In genomic region chr10:7410800-7411670, GRCh38 we compare ENCODE assay signal across 8 cellular contexts. TPM values are rescaled to one million over a fixed set of nuclear protein-coding genes. Genes with fewer than 3 reads are reported as not detected.
A peak's percentile ranks its signal among the peaks of the same experiment; 100 is the strongest.
DNase-seq lines count a peak whose midpoint lies in the region; ATAC-seq, FAIRE-seq and TF ChIP-seq lines count a peak whose summit lies in the region.

SFMBT2 (minus strand) TSS chr10:7411034; CDS start chr10:7381898, 29,136 bp downstream.

- H3K27me3 ChIP-seq in RWPE2 (ENCODE audit: insufficient read depth, poor library complexity, severe bottlenecking) (peaks cover 22% of the 10 kb centered on the region), neuronal stem cell (ENCODE audit: control insufficient read depth in 3 of 3, insufficient read depth in 3 of 3, low read depth in 1 of 3, low read length in 3 of 3) (peaks cover 19 to 73% (median 64%) of the 10 kb centered on the region in 3 experiments), uterus (peaks cover 3 to 9% of the 10 kb centered on the region in 2 donors)

- whole genome bisulfite sequencing in A549 (ENCODE audit: missing lambda C conversion rate): 2% methylated on average over 63 of the region's 74 CpGs
- WGBS in neuronal stem cell (ENCODE audit: extremely low coverage in 2 of 2, insufficient read length in 2 of 2, insufficient replicate concordance in 1 of 2), 2 donors: no CpG with 5 or more reads among the region's 74 CpGs

- no peak for FAIRE-seq in A549 (lab: Jason Lieb, UNC)

- peak within 1 kb of the TSS; percentile 99 for H3K4me3 Mint-ChIP-seq in activated naive CD4-positive, alpha-beta T cell treated with anti-CD3 and anti-CD28 coated beads, Interleukin-2, amount 50 U/mL, for 24 hours

- peak within 1 kb of the TSS; percentile 85 for H2BK120ac ChIP-seq in neuronal stem cell (ENCODE audit: low read depth, low read length)

- H3K4me3 ChIP-seq in A549: peak within 1 kb of the TSS; percentile 76
- H3K4me3 ChIP-seq in RWPE2 (ENCODE audit: severe bottlenecking): peak within 1 kb of the TSS; percentile 65
- peak within 1 kb of the TSS; percentile 56 to 88 for H3K4me3 ChIP-seq in neuronal stem cell (ENCODE audit: low read length in 2 of 2)
- peak within 1 kb of the TSS; percentile 72 to 80 for H3K4me3 ChIP-seq in uterus

- H3K4me2 ChIP-seq in A549 (peak within 1 kb of the TSS; percentile 91), neuronal stem cell (ENCODE audit: insufficient read depth, low read length, poor library complexity, severe bottlenecking) (peak within 1 kb of the TSS; percentile 99)

- H3K27ac Mint-ChIP-seq in activated naive CD4-positive, alpha-beta T cell treated with anti-CD3 and anti-CD28 coated beads, Interleukin-2, amount 50 U/mL, for 24 hours: peak within 1 kb of the TSS; percentile 99

- H3K27ac ChIP-seq in A549: peak within 1 kb of the TSS; percentile 86 to 96
- peak within 1 kb of the TSS; percentile 40 for H3K27ac ChIP-seq in RWPE2 (ENCODE audit: poor library complexity, severe bottlenecking)
- no peak within 1 kb of the TSS for H3K27ac ChIP-seq in neuronal stem cell (replicated peaks; ENCODE audit: low read length)
- peak within 1 kb of the TSS; percentile 74 to 82 for H3K27ac ChIP-seq in uterus

- intact Hi-C loops in uterus (cut with DNase I; ENCODE audit: low total_unique reads): no loop called here

- H2AK5ac ChIP-seq in neuronal stem cell (ENCODE audit: low read depth, low read length): peak within 1 kb of the TSS; percentile 62

- H3K36me3 ChIP-seq in RWPE2 (ENCODE audit: low read depth) (no peaks in the 10 kb centered on the region), neuronal stem cell (replicated peaks in 1 of 2; ENCODE audit: control insufficient read depth in 2 of 2, insufficient read depth in 2 of 2, low read length in 2 of 2) (no peaks in the 10 kb centered on the region), uterus (no peaks in the 10 kb centered on the region)

- peaks cover 5% of the 10 kb centered on the region for H3K79me1 ChIP-seq in neuronal stem cell (ENCODE audit: low read depth, low read length)

- TF ChIP-seq POLR2A in A549 (IDR thresholded peaks at IDR 0.05; ENCODE audit: low read length) (peak; percentile 25; the same call in 1 of the 2 replicates), uterus (IDR thresholded peaks at IDR 0.05) (peak in 1 of 2 donors; percentile 41)

- peak within 1 kb of the TSS; percentile 95 for H3K4ac ChIP-seq in neuronal stem cell (ENCODE audit: low read length)

- TF ChIP-seq CTCF in A549 (IDR thresholded peaks at IDR 0.05): no peak
- TF ChIP-seq CTCF in RWPE2 (IDR thresholded peaks at IDR 0.05; ENCODE audit: poor library complexity, severe bottlenecking): no peak
- TF ChIP-seq CTCF in uterus (IDR thresholded peaks at IDR 0.05): peak in 1 of 4 experiments; percentile 31

- H3K9ac ChIP-seq in neuronal stem cell (ENCODE audit: low read depth, low read length, poor library complexity): peak within 1 kb of the TSS; percentile 89

- H2BK15ac ChIP-seq in neuronal stem cell (ENCODE audit: low read length): peak within 1 kb of the TSS; percentile 72

- TF ChIP-seq RAD21 in A549 (conservative IDR thresholded peaks at IDR 0.05 in 1 of 2, IDR thresholded peaks at IDR 0.05 in 1 of 2): no peak; a peak in 1 of 5 replicates

- no peaks in the 10 kb centered on the region for H3K36me3 Mint-ChIP-seq in activated naive CD4-positive, alpha-beta T cell treated with anti-CD3 and anti-CD28 coated beads, Interleukin-2, amount 50 U/mL, for 24 hours

- no peak within 1 kb of the TSS for H3K14ac ChIP-seq in neuronal stem cell (ENCODE audit: low read length)

- POLR2A ChIA-PET in A549 (lab: Yijun Ruan, JAX): interaction anchor here (0.6 to 1.0 kb wide), 12 partner anchors 12 to 1208 kb away, joined by 3 to 12 read pairs (median 4); partner anchors contain the start of gene PFKFB3

- no peak within 1 kb of the TSS for H4K8ac ChIP-seq in neuronal stem cell (ENCODE audit: low read depth, low read length)

- H3K9me3 ChIP-seq in A549 (no peaks in the 10 kb centered on the region), RWPE2 (ENCODE audit: severe bottlenecking) (no peaks in the 10 kb centered on the region), neuronal stem cell (replicated peaks in 1 of 2; ENCODE audit: control insufficient read depth in 2 of 2, insufficient read depth in 1 of 2, low read depth in 1 of 2, low read length in 2 of 2) (peaks cover 0 to 8% of the 10 kb centered on the region in 2 donors), uterus (no peaks in the 10 kb centered on the region)

- DNase-seq in A549 (ENCODE audit: low read depth in 1 of 2, low spot score in 1 of 2): peak; percentile 75
- no peak for DNase-seq in RWPE2 (ENCODE audit: low spot score)
- DNase-seq in globus pallidus (ENCODE audit: low spot score): peak; percentile 77
- DNase-seq in neuronal stem cell (ENCODE audit: low spot score): peak; percentile 67
- DNase-seq in uterus: peak; percentile 58 to 66

- no peak for TF ChIP-seq EP300 in A549 (IDR thresholded peaks at IDR 0.05)

- peak within 1 kb of the TSS; percentile 13 for H2BK5ac ChIP-seq in neuronal stem cell (ENCODE audit: low read length)

- peak within 1 kb of the TSS; percentile 96 for H2AFZ ChIP-seq in neuronal stem cell (ENCODE audit: low read length)

- peak; percentile 67 to 73 for ATAC-seq in A549
- peak; percentile 32 for ATAC-seq in GM18868 (IDR thresholded peaks at IDR 0.05; ENCODE audit: unreplicated experiment)
- ATAC-seq in HG03354 (IDR thresholded peaks at IDR 0.05; ENCODE audit: poor library complexity, severe bottlenecking, unreplicated experiment): peak; percentile 41
- ATAC-seq in RWPE2 (ENCODE audit: low read depth): peak; percentile 52

- no peak within 1 kb of the TSS for H4K91ac ChIP-seq in neuronal stem cell (ENCODE audit: low read depth, low read length, poor library complexity)

- peak within 1 kb of the TSS; percentile 30 for H2BK12ac ChIP-seq in neuronal stem cell (ENCODE audit: low read length)

- H3K18ac ChIP-seq in neuronal stem cell (ENCODE audit: low read length): peak within 1 kb of the TSS; percentile 96

- CTCF ChIA-PET in A549 (lab: Yijun Ruan, JAX): interaction anchor here (0.6 to 5.8 kb wide), 20 partner anchors 8 to 743 kb away, joined by 3 to 31 read pairs (median 4); no protein-coding TSS in a partner anchor

- peaks cover 33% of the 10 kb centered on the region for H3K4me1 Mint-ChIP-seq in activated naive CD4-positive, alpha-beta T cell treated with anti-CD3 and anti-CD28 coated beads, Interleukin-2, amount 50 U/mL, for 24 hours

- H3K23ac ChIP-seq in neuronal stem cell (ENCODE audit: low read depth, low read length, poor library complexity): peak within 1 kb of the TSS; percentile 80

- no peaks in the 10 kb centered on the region for H3K9me3 Mint-ChIP-seq in activated naive CD4-positive, alpha-beta T cell treated with anti-CD3 and anti-CD28 coated beads, Interleukin-2, amount 50 U/mL, for 24 hours

- H3K27me3 Mint-ChIP-seq in activated naive CD4-positive, alpha-beta T cell treated with anti-CD3 and anti-CD28 coated beads, Interleukin-2, amount 50 U/mL, for 24 hours: peaks cover 2% of the 10 kb centered on the region

- peaks cover 23% of the 10 kb centered on the region for H3K4me1 ChIP-seq in A549
- H3K4me1 ChIP-seq in RWPE2 (ENCODE audit: insufficient read depth, poor library complexity, severe bottlenecking): no peaks in the 10 kb centered on the region
- H3K4me1 ChIP-seq in neuronal stem cell (ENCODE audit: control insufficient read depth in 2 of 2, insufficient read depth in 1 of 2, low read depth in 1 of 2, low read length in 2 of 2): peaks cover 9 to 25% of the 10 kb centered on the region in 2 donors
- peaks cover 0 to 14% of the 10 kb centered on the region in 2 donors for H3K4me1 ChIP-seq in uterus

TF ChIP-seq in A549, 52 proteins besides CTCF, POLR2A, EP300 and RAD21 (continues in another document):
- no peak for TF ChIP-seq RARB (CRISPR knock-in tag; IDR thresholded peaks at IDR 0.05)
- no peak for TF ChIP-seq KDM1A (IDR thresholded peaks at IDR 0.05; ENCODE audit: low read depth)
- no peak for TF ChIP-seq KDM5A (IDR thresholded peaks at IDR 0.05)
- TF ChIP-seq MAX (IDR thresholded peaks at IDR 0.05): peak; percentile 64
- no peak for TF ChIP-seq GATA3 (IDR thresholded peaks at IDR 0.05; ENCODE audit: borderline replicate concordance)
- TF ChIP-seq POLR2AphosphoS2 (conservative IDR thresholded peaks at IDR 0.05; ENCODE audit: low read length): no peak
- 0 out of 2 replicates have a peak, but pooled peaks have one; percentile 52 for TF ChIP-seq HDAC2 (IDR thresholded peaks at IDR 0.05)
- TF ChIP-seq, protein P1, sequence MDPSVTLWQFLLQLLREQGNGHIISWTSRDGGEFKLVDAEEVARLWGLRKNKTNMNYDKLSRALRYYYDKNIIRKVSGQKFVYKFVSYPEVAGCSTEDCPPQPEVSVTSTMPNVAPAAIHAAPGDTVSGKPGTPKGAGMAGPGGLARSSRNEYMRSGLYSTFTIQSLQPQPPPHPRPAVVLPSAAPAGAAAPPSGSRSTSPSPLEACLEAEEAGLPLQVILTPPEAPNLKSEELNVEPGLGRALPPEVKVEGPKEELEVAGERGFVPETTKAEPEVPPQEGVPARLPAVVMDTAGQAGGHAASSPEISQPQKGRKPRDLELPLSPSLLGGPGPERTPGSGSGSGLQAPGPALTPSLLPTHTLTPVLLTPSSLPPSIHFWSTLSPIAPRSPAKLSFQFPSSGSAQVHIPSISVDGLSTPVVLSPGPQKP (IDR thresholded peaks at IDR 0.05; ENCODE audit: low read depth, low read length): no peak
- no peak for TF ChIP-seq MYC (IDR thresholded peaks at IDR 0.05; ENCODE audit: borderline replicate concordance, low read length)
- TF ChIP-seq CEBPB (IDR thresholded peaks at IDR 0.05): no peak
- peak in 1 of 2 experiments; percentile 23; a peak in 1 of 5 replicates for TF ChIP-seq JUN (IDR thresholded peaks at IDR 0.05)
- no peak for TF ChIP-seq HOXB5 (CRISPR knock-in tag; IDR thresholded peaks at IDR 0.05)

RNA-seq across cellular contexts. Expression of gene SFMBT2, which starts in this region (rescaled TPM):
- polyA plus RNA-seq in A549 (2011; rRNA removed): 10.2 and 10.3 TPM in 2 replicates
- 4.6 and 5.9 TPM in 2 replicates for polyA plus RNA-seq in A549 (2012; cell fraction: cytosol; rRNA removed)
- polyA plus RNA-seq in A549 (2012; cell fraction: nucleus; rRNA removed): 12.6 and 21.2 TPM in 2 replicates
- 8.8 to 10.2 TPM (median 9.6 TPM) in 3 replicates for polyA plus RNA-seq in A549 (2017; fragmentation: RNase III; extraction: RNeasy Plus Mini Kit Qiagen cat#74134 plus additional on column Dnase treatment)
- polyA minus RNA-seq in A549 (2011; rRNA and poly(A)+ RNA removed): 15.2 and 17.6 TPM in 2 replicates
- 1.8 TPM for polyA plus RNA-seq in neuronal stem cell (2013, experiment 1 of 2)
- 1.7 TPM for polyA plus RNA-seq in neuronal stem cell (2013, experiment 2 of 2)
- total RNA-seq in uterus: 10 to 100 TPM in 3 of 4 donors, 1 to 10 TPM in 1; 7.7 to 23.4 (median 14.7) TPM
